In the genomic region with DNA sequence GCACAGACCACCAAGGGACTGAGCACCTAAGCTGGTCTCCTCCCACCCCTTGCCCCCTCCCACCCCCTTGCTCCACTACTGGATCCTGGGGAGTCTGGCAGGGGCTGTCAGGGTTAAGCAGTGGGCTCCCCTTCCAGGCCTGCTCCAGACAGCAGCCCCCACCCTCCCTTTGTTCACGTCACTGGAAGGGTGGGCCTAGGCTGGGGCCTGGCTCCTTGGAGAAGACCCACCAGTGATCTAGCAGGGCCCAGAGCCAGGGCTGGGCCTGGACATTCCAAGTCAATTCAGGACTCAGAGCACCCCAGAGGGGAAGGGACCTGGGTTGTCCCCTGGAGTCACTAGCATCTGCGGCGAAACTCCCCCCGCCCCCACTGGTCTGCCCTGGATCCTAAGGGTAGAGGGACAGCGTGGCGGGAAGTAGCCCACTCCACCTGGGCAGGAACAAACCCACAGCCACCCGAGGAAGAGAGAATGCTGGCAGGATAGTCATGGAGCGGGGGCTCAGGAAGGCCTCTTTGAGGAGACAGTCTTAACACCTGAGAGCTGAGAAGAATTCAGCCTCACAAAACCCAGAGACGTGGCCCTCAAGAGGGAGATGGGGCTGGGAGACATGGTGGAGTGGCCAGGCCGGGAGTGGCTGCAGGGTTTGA, we compare ENCODE assay signal across 19 cellular contexts. TPM values are rescaled to one million over a fixed set of nuclear protein-coding genes. Genes with fewer than 3 reads are reported as not detected.
DNase-seq lines count a peak whose midpoint lies in the region; ATAC-seq and TF ChIP-seq lines count a peak whose summit lies in the region.
"Had no signal": no experiment of that assay in that cellular context is flagged by ENCODE, and none has a peak within 500 bp of the region (broad histone marks: within the 10 kb centered on the region; RNA-seq: fewer than 3 reads in every experiment).

No MANE protein-coding gene starts in this region.

- peaks cover 70% of the 10 kb centered on the region for H3K4me1 Mint-ChIP-seq in endodermal cell
- H3K4me1 Mint-ChIP-seq in type B pancreatic cell (ENCODE audit: unreplicated experiment): peaks cover 59% of the 10 kb centered on the region
- peaks cover 79% of the 10 kb centered on the region for H3K4me1 Mint-ChIP-seq in WTC11

- 69 to 88% methylated on average over 2 to 10 of the region's 10 CpGs for WGBS in endodermal cell (ENCODE audit: insufficient coverage in 1 of 2, insufficient read length in 1 of 2), 2 experiments

- DNase-seq in Right ventricle myocardium superior: no peak
- DNase-seq in left ventricle myocardium inferior: no peak
- no peak for DNase-seq in endodermal cell
- DNase-seq in mesenteric fat pad (ENCODE audit: low spot score): peak; percentile 73
- DNase-seq in type B pancreatic cell (ENCODE audit: extremely low spot score, unreplicated experiment): no peak
- DNase-seq in WTC11 (ENCODE audit: low spot score): no peak
- no peak for DNase-seq in HuH-7 (ENCODE audit: low spot score)
- DNase-seq: ACHN; activated naive CD4-positive, alpha-beta T cell treated with anti-CD3 and anti-CD28 coated beads for 36 hours; CD8-positive, alpha-beta memory T cell; cortex of kidney; EL; Karpas-422; NCI-H82; stimulated activated naive CD4-positive, alpha-beta T cell treated with Interleukin-2 at 50 U/mL for 16 hours had no signal

- POLR2A ChIA-PET in WTC11 (lab: Charles Lee): no interaction called here

- H3K9me3 ChIP-seq in left ventricle myocardium inferior (replicated peaks): no peaks in the 10 kb centered on the region
- no peaks in the 10 kb centered on the region for H3K9me3 ChIP-seq in endodermal cell (ENCODE audit: control insufficient read depth, low read length)
- H3K9me3 ChIP-seq: Peyer's patch had no signal

- H3K4me1 ChIP-seq in left ventricle myocardium inferior (peaks cover 5% of the 10 kb centered on the region), endodermal cell (ENCODE audit: control insufficient read depth, insufficient read depth, low read length) (peaks cover 47% of the 10 kb centered on the region)

- no peaks in the 10 kb centered on the region for H3K9me3 Mint-ChIP-seq in endodermal cell
- H3K9me3 Mint-ChIP-seq in type B pancreatic cell: no peaks in the 10 kb centered on the region
- no peaks in the 10 kb centered on the region for H3K9me3 Mint-ChIP-seq in WTC11
- H3K9me3 Mint-ChIP-seq: activated naive CD4-positive, alpha-beta T cell treated with anti-CD3 and anti-CD28 coated beads for 36 hours; CD8-positive, alpha-beta memory T cell had no signal

- H3K27ac Mint-ChIP-seq in endodermal cell (peak overlapping the region; percentile 91), type B pancreatic cell (peak overlapping the region; percentile 41), WTC11 (no peak overlapping the region)
- H3K27ac Mint-ChIP-seq: activated naive CD4-positive, alpha-beta T cell treated with anti-CD3 and anti-CD28 coated beads for 36 hours; CD8-positive, alpha-beta memory T cell had no signal

- H3K9ac ChIP-seq in endodermal cell (ENCODE audit: extremely low read depth, low read length, poor library complexity, severe bottlenecking): no peak overlapping the region

- H3K27me3 Mint-ChIP-seq in endodermal cell (ENCODE audit: insufficient read depth) (peaks cover 5% of the 10 kb centered on the region), type B pancreatic cell (peaks cover 26% of the 10 kb centered on the region), WTC11 (ENCODE audit: low read depth) (peaks cover 27% of the 10 kb centered on the region)

- H3K36me3 ChIP-seq in left ventricle myocardium inferior: no peaks in the 10 kb centered on the region
- H3K36me3 ChIP-seq in endodermal cell (ENCODE audit: control insufficient read depth, insufficient read depth, low read length): no peaks in the 10 kb centered on the region
- H3K36me3 ChIP-seq: Peyer's patch had no signal

- H3K4me3 ChIP-seq in left ventricle myocardium inferior: no peak overlapping the region
- H3K4me3 ChIP-seq in endodermal cell (ENCODE audit: low read length): no peak overlapping the region
- H3K4me3 ChIP-seq: Peyer's patch had no signal

- CTCF ChIA-PET in WTC11 (lab: Charles Lee): interaction anchor here (0.6 to 1.3 kb wide), 5 partner anchors 36 to 349 kb away, joined by 3 to 6 read pairs (median 4); no protein-coding TSS in a partner anchor

- H3K27ac ChIP-seq in left ventricle myocardium inferior (replicated peaks) (no peak overlapping the region), endodermal cell (ENCODE audit: low read depth, low read length) (no peak overlapping the region)

- H3K36me3 Mint-ChIP-seq in endodermal cell (ENCODE audit: low read depth) (peaks cover 21% of the 10 kb centered on the region), type B pancreatic cell (no peaks in the 10 kb centered on the region), WTC11 (no peaks in the 10 kb centered on the region)
- H3K36me3 Mint-ChIP-seq: CD8-positive, alpha-beta memory T cell had no signal

- ATAC-seq in Right ventricle myocardium superior (ENCODE audit: poor library complexity) (peak; percentile 11), WTC11 (no peak)
- ATAC-seq in activated CD4-positive, CD25-positive, alpha-beta regulatory T cell treated with anti-CD3 and anti-CD28 coated beads, Interleukin-2, amount 50 U/mL, for 24 hours: no peak

- H3K27me3 ChIP-seq in left ventricle myocardium inferior (ENCODE audit: low read depth): peaks cover 11% of the 10 kb centered on the region
- H3K27me3 ChIP-seq in endodermal cell (ENCODE audit: control insufficient read depth, insufficient read depth, low read length, poor library complexity, severe bottlenecking): no peaks in the 10 kb centered on the region
- H3K27me3 ChIP-seq: Peyer's patch had no signal

- intact Hi-C loops in Right ventricle myocardium superior (cut with DNase I): loop anchor here (10.0 kb wide), 1 partner anchor 130 kb away; no protein-coding TSS in a partner anchor
- intact Hi-C loops in left ventricle myocardium inferior (cut with micrococcal nuclease): no loop called here

- no peak overlapping the region for H3K4me3 Mint-ChIP-seq in endodermal cell
- H3K4me3 Mint-ChIP-seq in type B pancreatic cell: no peak overlapping the region
- H3K4me3 Mint-ChIP-seq in WTC11: no peak overlapping the region
- H3K4me3 Mint-ChIP-seq: activated naive CD4-positive, alpha-beta T cell treated with anti-CD3 and anti-CD28 coated beads for 36 hours; CD8-positive, alpha-beta memory T cell had no signal

- no peak for TF ChIP-seq CTCF in left ventricle myocardium inferior (IDR thresholded peaks at IDR 0.05; ENCODE audit: borderline replicate concordance)
- no peak for TF ChIP-seq CTCF in endodermal cell (conservative IDR thresholded peaks at IDR 0.05)
- no peak for TF ChIP-seq CTCF in type B pancreatic cell (conservative IDR thresholded peaks at IDR 0.05)
- no peak for TF ChIP-seq CTCF in WTC11 (IDR thresholded peaks at IDR 0.05)

TF ChIP-seq in WTC11, 78 proteins besides CTCF, POLR2A, EP300 and RAD21:
- TF ChIP-seq CREB1 (CRISPR knock-in tag; IDR thresholded peaks at IDR 0.05): no peak
- TF ChIP-seq FOXP1 (CRISPR knock-in tag; IDR thresholded peaks at IDR 0.05; ENCODE audit: borderline replicate concordance): no peak
- TF ChIP-seq RELA (CRISPR knock-in tag; IDR thresholded peaks at IDR 0.05; ENCODE audit: borderline replicate concordance): no peak
- no peak for TF ChIP-seq KAT7 (CRISPR knock-in tag; IDR thresholded peaks at IDR 0.05; ENCODE audit: borderline replicate concordance)
- TF ChIP-seq, protein P1, sequence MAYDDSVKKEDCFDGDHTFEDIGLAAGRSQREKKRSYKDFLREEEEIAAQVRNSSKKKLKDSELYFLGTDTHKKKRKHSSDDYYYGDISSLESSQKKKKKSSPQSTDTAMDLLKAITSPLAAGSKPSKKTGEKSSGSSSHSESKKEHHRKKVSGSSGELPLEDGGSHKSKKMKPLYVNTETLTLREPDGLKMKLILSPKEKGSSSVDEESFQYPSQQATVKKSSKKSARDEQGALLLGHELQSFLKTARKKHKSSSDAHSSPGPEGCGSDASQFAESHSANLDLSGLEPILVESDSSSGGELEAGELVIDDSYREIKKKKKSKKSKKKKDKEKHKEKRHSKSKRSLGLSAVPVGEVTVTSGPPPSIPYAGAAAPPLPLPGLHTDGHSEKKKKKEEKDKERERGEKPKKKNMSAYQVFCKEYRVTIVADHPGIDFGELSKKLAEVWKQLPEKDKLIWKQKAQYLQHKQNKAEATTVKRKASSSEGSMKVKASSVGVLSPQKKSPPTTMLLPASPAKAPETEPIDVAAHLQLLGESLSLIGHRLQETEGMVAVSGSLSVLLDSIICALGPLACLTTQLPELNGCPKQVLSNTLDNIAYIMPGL (CRISPR knock-in tag; IDR thresholded peaks at IDR 0.05): no peak
- TF ChIP-seq FOXK1 (CRISPR knock-in tag; IDR thresholded peaks at IDR 0.05): no peak
- TF ChIP-seq ZNF263 (CRISPR knock-in tag; IDR thresholded peaks at IDR 0.05; ENCODE audit: low read depth): no peak
- no peak for TF ChIP-seq MLX (CRISPR knock-in tag; IDR thresholded peaks at IDR 0.05)
- no peak for TF ChIP-seq E2F4 (CRISPR knock-in tag; IDR thresholded peaks at IDR 0.05; ENCODE audit: borderline replicate concordance, low read depth)
- TF ChIP-seq ZNF396 (CRISPR knock-in tag; IDR thresholded peaks at IDR 0.05; ENCODE audit: borderline replicate concordance): no peak
TF ChIP-seq in WTC11: peak in this region for 0.

RNA-seq across cellular contexts. Expression of gene IGLL1, which starts 45.8 kb away (rescaled TPM):
- total RNA-seq in Right ventricle myocardium superior (not detected), left ventricle myocardium inferior (not detected), endodermal cell (not detected), mesenteric fat pad (not detected), type B pancreatic cell (ENCODE audit: low replicate concordance) (not detected in 2 replicates), WTC11 (2021) (not detected in 3 replicates)
- not detected for polyA plus RNA-seq in endodermal cell (2013, experiment 1 of 2)
- not detected for polyA plus RNA-seq in endodermal cell (2013, experiment 2 of 2)
- total RNA-seq: activated naive CD4-positive, alpha-beta T cell treated with anti-CD3 and anti-CD28 coated beads for 36 hours; astrocyte; CD8-positive, alpha-beta memory T cell; epithelial cell of proximal tubule; Peyer's patch had no signal
- polyA plus RNA-seq: CD8-positive, alpha-beta memory T cell had no signal
